8 cellular contexts compared by ENCODE assay signal in genomic region chr3:128498127-128498626, GRCh38. TPM values are rescaled to one million over a fixed set of nuclear protein-coding genes. Genes with fewer than 3 reads are reported as not detected.
DNase-seq lines count a peak whose midpoint lies in the region; ATAC-seq and TF ChIP-seq lines count a peak whose summit lies in the region.

No MANE protein-coding gene starts in this region.

- H3K9ac ChIP-seq in SK-N-SH (no peak overlapping the region), OCI-LY3 (ENCODE audit: low read length) (no peak overlapping the region)

- H4K20me1 ChIP-seq in SK-N-SH (ENCODE audit: insufficient read depth) (no peaks in the 10 kb centered on the region), OCI-LY3 (ENCODE audit: insufficient read depth, low read length) (no peaks in the 10 kb centered on the region)

- peaks cover 0 to 47% of the 10 kb centered on the region in 2 experiments; a peak in 1 of 4 replicates for H3K4me1 ChIP-seq in SK-N-SH (ENCODE audit: control insufficient read depth in 1 of 2, insufficient read depth in 2 of 2, low read depth in 1 of 2, low read length in 1 of 2)
- H3K4me1 ChIP-seq in OCI-LY3 (ENCODE audit: low read length): peaks cover 4% of the 10 kb centered on the region; the same call in 1 of the 2 replicates
- H3K4me1 ChIP-seq in esophagus squamous epithelium: peaks cover 6 to 35% (median 12%) of the 10 kb centered on the region in 3 donors

- peaks cover 99% of the 10 kb centered on the region for H3K27me3 Mint-ChIP-seq in stimulated activated memory B cell treated with anti-CD40 and anti-IgM and Interleukin-4, amounts not matched to agents 10 μg/mL and 1 μg/mL and 100 μg/mL, for 72 hours

- DNase-seq in SK-N-SH: no peak
- no peak for DNase-seq in esophagus squamous epithelium (lab: John Stamatoyannopoulos, UW)
- DNase-seq in activated effector memory CD4-positive, alpha-beta T cell treated with Interleukin-2 at 50 U/mL for 16 hours: no peak
- no peak for DNase-seq in stimulated activated CD4-positive, alpha-beta T cell treated with anti-CD3 and anti-CD28 coated beads, Interleukin-4, amount 100 ng/mL, for 1 hour

- no peaks in the 10 kb centered on the region for H3K36me3 ChIP-seq in SK-N-SH (replicated peaks in 1 of 2; ENCODE audit: control insufficient read depth in 1 of 2, insufficient read depth in 2 of 2, low read length in 1 of 2)
- no peaks in the 10 kb centered on the region for H3K36me3 ChIP-seq in OCI-LY3 (replicated peaks; ENCODE audit: low read depth, low read length)
- H3K36me3 ChIP-seq in esophagus squamous epithelium: no peaks in the 10 kb centered on the region

- TF ChIP-seq RAD21 in SK-N-SH (IDR thresholded peaks at IDR 0.05; ENCODE audit: low read length): no peak

- POLR2A ChIA-PET in SK-N-SH (lab: Yijun Ruan, JAX): interaction anchor here (1.3 to 3.9 kb wide), 7 partner anchors 10 to 219 kb away, joined by 3 to 70 read pairs (median 12); no protein-coding TSS in a partner anchor

- no peak for TF ChIP-seq POLR2A in esophagus squamous epithelium (IDR thresholded peaks at IDR 0.05)

- peaks cover 7% of the 10 kb centered on the region for H3F3A ChIP-seq in SK-N-SH (replicated peaks; ENCODE audit: insufficient read depth)

- CTCF ChIA-PET in SK-N-SH (lab: Yijun Ruan, JAX): interaction anchor here (0.6 to 4.1 kb wide), 20 partner anchors 16 to 403 kb away, joined by 3 to 57 read pairs (median 5); no protein-coding TSS in a partner anchor

- H3K27me3 ChIP-seq in SK-N-SH (ENCODE audit: insufficient read depth) (no peaks in the 10 kb centered on the region), OCI-LY3 (ENCODE audit: low read depth, low read length) (peaks cover 38% of the 10 kb centered on the region), esophagus squamous epithelium (peaks cover 3 to 100% (median 23%) of the 10 kb centered on the region in 4 donors)

- 37% methylated on average over 5 of the region's 5 CpGs for WGBS in SK-N-SH (ENCODE audit: low lambda C conversion rate)
- WGBS in esophagus squamous epithelium, 2 donors: 21 to 29% methylated on average over 5 of the region's 5 CpGs

- H3K27ac Mint-ChIP-seq in stimulated activated memory B cell treated with anti-CD40 and anti-IgM and Interleukin-4, amounts not matched to agents 10 μg/mL and 1 μg/mL and 100 μg/mL, for 72 hours: no peak overlapping the region

- no peaks in the 10 kb centered on the region for H3K79me2 ChIP-seq in SK-N-SH (ENCODE audit: insufficient read depth)
- no peaks in the 10 kb centered on the region for H3K79me2 ChIP-seq in OCI-LY3 (ENCODE audit: low read length)

- no peak for ATAC-seq in SK-N-SH treated with all-trans-retinoic acid at 6 μM for 48 hours
- no peak for ATAC-seq in stimulated activated memory B cell treated with anti-CD40 and anti-IgM and Interleukin-4, amounts not matched to agents 10 μg/mL and 1 μg/mL and 100 μg/mL, for 72 hours
- no peak for ATAC-seq in HG03045 (IDR thresholded peaks at IDR 0.05; ENCODE audit: unreplicated experiment)

- H3K9me3 ChIP-seq in SK-N-SH (no peaks in the 10 kb centered on the region), OCI-LY3 (ENCODE audit: insufficient read depth, low read length) (no peaks in the 10 kb centered on the region), esophagus squamous epithelium (no peaks in the 10 kb centered on the region)

- intact Hi-C loops in esophagus squamous epithelium (cut with DNase I): loop anchor here (5.0 to 10.0 kb wide), 2 partner anchors 71 to 403 kb away; no protein-coding TSS in a partner anchor

- TF ChIP-seq EP300 in SK-N-SH (IDR thresholded peaks at IDR 0.05; ENCODE audit: borderline replicate concordance in 1 of 2, low read depth in 1 of 2, low read length in 1 of 2): no peak

- H3K27ac ChIP-seq in SK-N-SH (ENCODE audit: low read depth in 2 of 2, low read length in 1 of 2): peak overlapping the region in 1 of 2 experiments; percentile 41; a peak in 2 of 4 replicates
- H3K27ac ChIP-seq in OCI-LY3 (ENCODE audit: low read length): no peak overlapping the region
- no peak overlapping the region for H3K27ac ChIP-seq in esophagus squamous epithelium

- no peaks in the 10 kb centered on the region for H3K9me2 ChIP-seq in SK-N-SH

- H3K4me3 Mint-ChIP-seq in stimulated activated memory B cell treated with anti-CD40 and anti-IgM and Interleukin-4, amounts not matched to agents 10 μg/mL and 1 μg/mL and 100 μg/mL, for 72 hours: peak overlapping the region; percentile 34

- H3K4me3 ChIP-seq in SK-N-SH (ENCODE audit: low read depth in 2 of 2, low read length in 1 of 2) (peak overlapping the region; percentile 29 to 58; a peak in 2 of 4 replicates), OCI-LY3 (ENCODE audit: low read length) (peak overlapping the region; percentile 78), esophagus squamous epithelium (peak overlapping the region; percentile 26 to 69 (median 47))

- peaks cover 14% of the 10 kb centered on the region for H3K4me1 Mint-ChIP-seq in stimulated activated memory B cell treated with anti-CD40 and anti-IgM and Interleukin-4, amounts not matched to agents 10 μg/mL and 1 μg/mL and 100 μg/mL, for 72 hours

- H3K4me2 ChIP-seq in SK-N-SH (no peak overlapping the region; the same call in 1 of the 2 replicates), OCI-LY3 (ENCODE audit: low read length) (peak overlapping the region; percentile 67)

- H2AFZ ChIP-seq in SK-N-SH (ENCODE audit: low read depth) (no peak overlapping the region), OCI-LY3 (ENCODE audit: low read depth, low read length) (peak overlapping the region; percentile 51; the same call in 1 of the 2 replicates)

- no peaks in the 10 kb centered on the region for H3K36me3 Mint-ChIP-seq in stimulated activated memory B cell treated with anti-CD40 and anti-IgM and Interleukin-4, amounts not matched to agents 10 μg/mL and 1 μg/mL and 100 μg/mL, for 72 hours

- TF ChIP-seq CTCF in SK-N-SH (IDR thresholded peaks at IDR 0.05) (no peak), OCI-LY3 (IDR thresholded peaks at IDR 0.05; ENCODE audit: low read depth, low read length) (no peak), esophagus squamous epithelium (IDR thresholded peaks at IDR 0.05) (no peak)

- H3K9me3 Mint-ChIP-seq in stimulated activated memory B cell treated with anti-CD40 and anti-IgM and Interleukin-4, amounts not matched to agents 10 μg/mL and 1 μg/mL and 100 μg/mL, for 72 hours: no peaks in the 10 kb centered on the region

TF ChIP-seq in SK-N-SH, 30 proteins besides CTCF, POLR2A, EP300 and RAD21:
- TF ChIP-seq FOXM1 (IDR thresholded peaks at IDR 0.05; ENCODE audit: low read depth) (no peak), RFX5 (IDR thresholded peaks at IDR 0.05; ENCODE audit: low read length) (no peak), MXI1 (IDR thresholded peaks at IDR 0.05; ENCODE audit: low read depth, low read length) (no peak), IRF3 (IDR thresholded peaks at IDR 0.05; ENCODE audit: low read depth, low read length) (no peak), CHD2 (IDR thresholded peaks at IDR 0.05; ENCODE audit: low read length, partially characterized antibody) (no peak), ELF1 (IDR thresholded peaks at IDR 0.05) (no peak), EZH2phosphoT487 (IDR thresholded peaks at IDR 0.05; ENCODE audit: borderline replicate concordance, low read depth) (no peak), TAF1 (IDR thresholded peaks at IDR 0.05; ENCODE audit: borderline replicate concordance, low read depth, low read length) (no peak)

TF ChIP-seq in SK-N-SH treated with all-trans-retinoic acid at 6 μM for 48 hours, 23 proteins besides CTCF, POLR2A, EP300 and RAD21:
- TF ChIP-seq ZC3H10 (CRISPR knock-in tag; IDR thresholded peaks at IDR 0.05) (no peak), POU6F1 (CRISPR knock-in tag; IDR thresholded peaks at IDR 0.05; ENCODE audit: borderline replicate concordance, low read depth) (no peak), ZNF565 (CRISPR knock-in tag; conservative IDR thresholded peaks at IDR 0.05; ENCODE audit: low read depth) (no peak)

RNA-seq across cellular contexts. Expression of gene GATA2, which starts 5.2 kb away (rescaled TPM):
- 5.5 and 6.8 TPM in 2 replicates for polyA plus RNA-seq in SK-N-SH (2012; rRNA removed)
- polyA plus RNA-seq in SK-N-SH (2012; cell fraction: cytosol; rRNA removed): 7.0 and 13.4 TPM in 2 replicates
- 10.6 and 18.0 TPM in 2 replicates for polyA plus RNA-seq in SK-N-SH (2012; cell fraction: nucleus; rRNA removed)
- total RNA-seq in esophagus squamous epithelium: 10 to 100 TPM in 1 of 4 donors, 1 to 10 TPM in 3; 1.6 to 12.8 (median 1.9) TPM

RNA-seq across cellular contexts. Expression of gene DNAJB8, which starts 31.5 kb away (rescaled TPM):
- not detected in 2 replicates for polyA plus RNA-seq in SK-N-SH (2012; rRNA removed)
- polyA plus RNA-seq in SK-N-SH (2012; cell fraction: cytosol; rRNA removed): not detected in 2 replicates
- polyA plus RNA-seq in SK-N-SH (2012; cell fraction: nucleus; rRNA removed): not detected in 2 replicates
- not detected for total RNA-seq in esophagus squamous epithelium
